33 cellular contexts compared by ENCODE assay signal in genomic region chr20:36878913-36879312, GRCh38. TPM values are rescaled to one million over a fixed set of nuclear protein-coding genes. Genes with fewer than 3 reads are reported as not detected.
"Had no signal": no experiment of that assay in that cellular context is flagged by ENCODE, and none has a peak within 500 bp of the region (broad histone marks: within the 10 kb centered on the region; RNA-seq: fewer than 3 reads in every experiment).

No MANE protein-coding gene starts in this region.

- H3K4me1 ChIP-seq: adrenal gland, breast epithelium, gastroesophageal sphincter had no signal

- H3K4me3 ChIP-seq: adrenal gland, breast epithelium, cardiac muscle cell, colonic mucosa, esophagus squamous epithelium, gastroesophageal sphincter had no signal

- ATAC-seq: activated CD4-positive, alpha-beta T cell treated with anti-CD3 and anti-CD28 coated beads for 36 hours; activated CD8-positive, alpha-beta memory T cell treated with anti-CD3 and anti-CD28 coated beads, Interleukin-2, amount 10 ng/mL, durations not matched to agents 7 days and 5 days; activated CD8-positive, alpha-beta T cell treated with anti-CD3 and anti-CD28 coated beads, Interleukin-2, amount 10 ng/mL, durations not matched to agents 7 days and 5 days; activated naive CD4-positive, alpha-beta T cell treated with anti-CD3 and anti-CD28 coated beads, Interleukin-2, amount 50 U/mL, for 72 hours; activated T-cell treated with anti-CD3 and anti-CD28 coated beads, Interleukin-2, amount 50 U/mL, for 72 hours; gastroesophageal sphincter had no signal

- H3K27me3 ChIP-seq: adrenal gland, breast epithelium, cardiac muscle cell, colonic mucosa, esophagus squamous epithelium, gastroesophageal sphincter had no signal

- H3K27ac ChIP-seq: adrenal gland, breast epithelium, cardiac muscle cell, colonic mucosa, epithelial cell of prostate, esophagus squamous epithelium, gastroesophageal sphincter had no signal

- DNase-seq: activated CD4-positive, alpha-beta memory T cell treated with anti-CD3 and anti-CD28 coated beads for 36 hours; activated CD4-positive, alpha-beta T cell treated with anti-CD3 and anti-CD28 coated beads for 36 hours; activated CD4-positive, alpha-beta T cell treated with anti-CD3 and anti-CD28 coated beads, Interleukin-2, amount 10 ng/mL, durations not matched to agents 24 days and 14 days; activated CD4-positive, CD25-positive, alpha-beta regulatory T cell; activated CD4-positive, CD25-positive, alpha-beta regulatory T cell treated with anti-CD3 and anti-CD28 coated beads, Interleukin-2, amount 50 U/mL, for 72 hours; activated CD8-positive, alpha-beta memory T cell treated with anti-CD3 and anti-CD28 coated beads, Interleukin-2, amount 10 ng/mL, durations not matched to agents 7 days and 5 days; activated CD8-positive, alpha-beta memory T cell treated with anti-CD3 and anti-CD28 coated beads, Interleukin-2, amount 50 U/mL, for 48 hours; activated CD8-positive, alpha-beta T cell treated with anti-CD3 and anti-CD28 coated beads, Interleukin-2, amount 10 ng/mL, durations not matched to agents 7 days and 5 days; activated gamma-delta T cell; activated naive CD4-positive, alpha-beta T cell; activated naive CD4-positive, alpha-beta T cell treated with anti-CD3 and anti-CD28 coated beads, Interleukin-2, amount 10 ng/mL, durations not matched to agents 7 days and 5 days; activated T-cell treated with anti-CD3 and anti-CD28 coated beads for 4 hours; activated T-cell treated with anti-CD3 and anti-CD28 coated beads, Interleukin-2, amount 50 U/mL, for 24 hours; activated T-cell treated with anti-CD3 and anti-CD28 coated beads, Interleukin-2, amount 50 U/mL, for 72 hours; adrenal gland; amygdala; central memory CD4-positive, alpha-beta T cell; cerebellar nuclear complex; colonic mucosa; effector CD8-positive, alpha-beta T cell; esophagus squamous epithelium; foreskin melanocyte; T-helper 2 cell had no signal

- H3K9me3 ChIP-seq: adrenal gland, breast epithelium, colonic mucosa, esophagus squamous epithelium, gastroesophageal sphincter had no signal

- H3K36me3 ChIP-seq: adrenal gland, breast epithelium, cardiac muscle cell, colonic mucosa, esophagus squamous epithelium, gastroesophageal sphincter had no signal

RNA-seq across cellular contexts. Expression of gene TLDC2, which starts 3.0 kb away (rescaled TPM):
- total RNA-seq: activated CD4-positive, alpha-beta memory T cell treated with anti-CD3 and anti-CD28 coated beads for 36 hours; activated CD4-positive, alpha-beta T cell treated with anti-CD3 and anti-CD28 coated beads for 36 hours; activated CD4-positive, alpha-beta T cell treated with anti-CD3 and anti-CD28 coated beads, Interleukin-2, amount 10 ng/mL, durations not matched to agents 24 days and 14 days; activated CD8-positive, alpha-beta memory T cell treated with anti-CD3 and anti-CD28 coated beads for 36 hours; activated CD8-positive, alpha-beta memory T cell treated with anti-CD3 and anti-CD28 coated beads, Interleukin-2, amount 10 ng/mL, durations not matched to agents 7 days and 5 days; activated CD8-positive, alpha-beta T cell treated with anti-CD3 and anti-CD28 coated beads, Interleukin-2, amount 10 ng/mL, durations not matched to agents 7 days and 5 days; activated naive CD4-positive, alpha-beta T cell treated with anti-CD3 and anti-CD28 coated beads, Interleukin-2, amount 50 U/mL, for 72 hours; activated T-cell treated with anti-CD3 and anti-CD28 coated beads, Interleukin-2, amount 50 U/mL, for 72 hours; cardiac muscle cell; endothelial cell of umbilical vein; fibroblast of villous mesenchyme; glomerular endothelial cell; T-helper 1 cell treated with Interleukin-12 subunit alpha and Interleukin-12 subunit beta and Interleukin-4 antibody, amounts not matched to agents 30 ng/mL and 1 ng/mL, for 36 hours had no signal
- polyA plus RNA-seq: cardiac muscle cell, endothelial cell of umbilical vein had no signal
